Comparison of ENCODE assay signal across 1 cellular context in genomic region chr3:167602041-167602440, GRCh38.
TF ChIP-seq lines count a peak whose summit lies in the region.

No MANE protein-coding gene starts in this region.

TF ChIP-seq in H1, 55 proteins besides CTCF, POLR2A, EP300 and RAD21:
- TF ChIP-seq CHD7 (IDR thresholded peaks at IDR 0.05; ENCODE audit: insufficient replicate concordance, low read length) (peak; percentile 23), TEAD4 (IDR thresholded peaks at IDR 0.05; ENCODE audit: low read depth, low read length) (peak; percentile 41; the same call in 1 of the 2 replicates), MAFK (IDR thresholded peaks at IDR 0.05; ENCODE audit: low read depth, low read length) (no peak), TAF1 (IDR thresholded peaks at IDR 0.05; ENCODE audit: low read depth, low read length) (no peak), NANOG (IDR thresholded peaks at IDR 0.05; ENCODE audit: insufficient read depth, low read depth, low read length, poor library complexity, severe bottlenecking) (peak; percentile 76), FOSL1 (IDR thresholded peaks at IDR 0.05; ENCODE audit: insufficient read depth, low read depth, low read length) (no peak), SP1 (IDR thresholded peaks at IDR 0.05; ENCODE audit: low read depth, low read length) (peak; percentile 47; the same call in 1 of the 2 replicates), RNF2 (IDR thresholded peaks at IDR 0.05; ENCODE audit: borderline replicate concordance, low read depth, low read length, missing control alignments, poor library complexity, severe bottlenecking) (no peak), TAF7 (optimal IDR thresholded peaks at IDR 0.05; ENCODE audit: borderline replicate concordance, low read depth, low read length) (no peak), POU5F1 (IDR thresholded peaks at IDR 0.05; ENCODE audit: low read depth, low read length) (peak; percentile 47; the same call in 1 of the 2 replicates)
